In the genomic region with DNA sequence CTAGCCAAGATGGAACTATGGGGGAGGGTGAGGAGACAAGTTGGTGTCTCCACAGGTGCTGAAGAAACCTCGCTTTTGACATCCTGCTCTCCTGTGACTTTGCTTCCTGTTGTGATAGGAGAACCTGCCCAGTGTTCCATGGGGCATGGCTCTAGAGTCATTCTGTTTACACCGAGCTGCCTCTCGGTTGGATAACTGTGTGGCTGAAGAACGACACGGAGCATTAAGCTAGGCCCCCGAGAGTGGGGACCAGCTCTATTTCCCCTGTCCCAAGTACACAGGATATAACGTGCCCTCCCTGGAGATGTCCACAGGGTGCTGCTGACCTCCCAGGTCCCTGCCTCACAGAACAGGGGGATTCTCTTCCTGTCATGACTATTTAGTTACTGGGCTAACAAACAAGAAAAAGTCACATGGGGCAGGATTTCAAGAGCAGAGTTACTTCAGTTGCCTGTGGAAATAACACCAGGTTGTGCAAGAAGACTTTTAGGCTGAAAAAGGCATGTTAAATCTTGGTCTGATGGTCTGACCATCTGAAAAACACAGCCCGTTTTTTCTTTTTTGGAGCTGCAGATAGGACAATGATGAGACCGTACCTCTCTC, we compare ENCODE assay signal across 12 cellular contexts. TPM values are rescaled to one million over a fixed set of nuclear protein-coding genes. Genes with fewer than 3 reads are reported as not detected.
DNase-seq lines count a peak whose midpoint lies in the region; ATAC-seq and TF ChIP-seq lines count a peak whose summit lies in the region.
"Had no signal": no experiment of that assay in that cellular context is flagged by ENCODE, and none has a peak within 500 bp of the region (broad histone marks: within the 10 kb centered on the region; RNA-seq: fewer than 3 reads in every experiment).

No MANE protein-coding gene starts in this region.

- no peak overlapping the region for H3K4me3 ChIP-seq in mucosa of descending colon
- H3K4me3 ChIP-seq: vagina had no signal

- H3K4me3 Mint-ChIP-seq in CD4-positive, alpha-beta T cell, result peak overlapping the region; percentile 40
- peak overlapping the region; percentile 27 for H3K4me3 Mint-ChIP-seq in activated T-helper 1 cell treated with anti-CD3 and anti-CD28 coated beads, Interleukin-12 subunit alpha, Interleukin-12 subunit beta, Interleukin-2, Interleukin-4 antibody, amounts not matched to agents 30 ng/mL and 10 ng/mL and 1 ng/mL, durations not matched to agents 14 hours and 24 hours and 36 hours
- no peak overlapping the region for H3K4me3 Mint-ChIP-seq in Calu3 (ENCODE audit: low read depth, unreplicated experiment)

- no peaks in the 10 kb centered on the region for H3K27me3 Mint-ChIP-seq in CD4-positive, alpha-beta T cell
- no peaks in the 10 kb centered on the region for H3K27me3 Mint-ChIP-seq in activated T-helper 1 cell treated with anti-CD3 and anti-CD28 coated beads, Interleukin-12 subunit alpha, Interleukin-12 subunit beta, Interleukin-2, Interleukin-4 antibody, amounts not matched to agents 30 ng/mL and 10 ng/mL and 1 ng/mL, durations not matched to agents 14 hours and 24 hours and 36 hours (ENCODE audit: insufficient read depth)
- peaks cover 7% of the 10 kb centered on the region for H3K27me3 Mint-ChIP-seq in Calu3 (ENCODE audit: unreplicated experiment)

- no peaks in the 10 kb centered on the region for H3K4me1 ChIP-seq in mucosa of descending colon (ENCODE audit: low read depth)

- H3K27ac ChIP-seq in CD4-positive, alpha-beta T cell (ENCODE audit: low read depth, low read length), result peak overlapping the region; percentile 58
- H3K27ac ChIP-seq: vagina, VCaP had no signal

- H3K27me3 ChIP-seq in CD4-positive, alpha-beta T cell (ENCODE audit: control insufficient read depth, insufficient read depth, low read length), result no peaks in the 10 kb centered on the region
- H3K27me3 ChIP-seq: vagina had no signal

- no peaks in the 10 kb centered on the region for H3K9me3 ChIP-seq in CD4-positive, alpha-beta T cell (ENCODE audit: control insufficient read depth, low read length)
- no peaks in the 10 kb centered on the region for H3K9me3 ChIP-seq in mucosa of descending colon
- H3K9me3 ChIP-seq: vagina had no signal

- ATAC-seq in CD4-positive, alpha-beta T cell (ENCODE audit: poor library complexity), result no peak
- ATAC-seq in HG03571 (IDR thresholded peaks at IDR 0.05; ENCODE audit: unreplicated experiment) (peak; percentile 36), mucosa of descending colon (peak; percentile 15), HG03175 (IDR thresholded peaks at IDR 0.05; ENCODE audit: unreplicated experiment) (no peak), GM21515 (IDR thresholded peaks at IDR 0.05; ENCODE audit: unreplicated experiment) (no peak)

- no peaks in the 10 kb centered on the region for H3K36me3 ChIP-seq in mucosa of descending colon (ENCODE audit: low read depth)
- H3K36me3 ChIP-seq: vagina had no signal

- intact Hi-C loops in CD4-positive, alpha-beta T cell (cut with DNase I, micrococcal nuclease), result loop anchor here in 1 of 2 experiments (2.0 kb wide), 1 partner anchor 29 kb away; a partner anchor contains a TSS
- intact Hi-C loops in activated T-helper 1 cell treated with anti-CD3 and anti-CD28 coated beads, Interleukin-12 subunit alpha, Interleukin-12 subunit beta, Interleukin-2, Interleukin-4 antibody, amounts not matched to agents 30 ng/mL and 10 ng/mL and 1 ng/mL, durations not matched to agents 14 hours and 24 hours and 36 hours (cut with micrococcal nuclease), result loop anchor here (1.0 kb wide), 1 partner anchor 22 kb away; no protein-coding TSS in a partner anchor
- intact Hi-C loops in mucosa of descending colon (cut with DNase I, micrococcal nuclease), result no loop called here
- intact Hi-C loops in Calu3 (cut with micrococcal nuclease; ENCODE audit: unreplicated experiment), result no loop called here

- peaks cover 79% of the 10 kb centered on the region for H3K4me1 Mint-ChIP-seq in CD4-positive, alpha-beta T cell (ENCODE audit: low read depth)
- peaks cover 69% of the 10 kb centered on the region for H3K4me1 Mint-ChIP-seq in activated T-helper 1 cell treated with anti-CD3 and anti-CD28 coated beads, Interleukin-12 subunit alpha, Interleukin-12 subunit beta, Interleukin-2, Interleukin-4 antibody, amounts not matched to agents 30 ng/mL and 10 ng/mL and 1 ng/mL, durations not matched to agents 14 hours and 24 hours and 36 hours (ENCODE audit: low read depth)
- peaks cover 29% of the 10 kb centered on the region for H3K4me1 Mint-ChIP-seq in Calu3 (ENCODE audit: low read depth, unreplicated experiment)

- no peaks in the 10 kb centered on the region for H3K36me3 Mint-ChIP-seq in CD4-positive, alpha-beta T cell (ENCODE audit: low read depth)
- H3K36me3 Mint-ChIP-seq in activated T-helper 1 cell treated with anti-CD3 and anti-CD28 coated beads, Interleukin-12 subunit alpha, Interleukin-12 subunit beta, Interleukin-2, Interleukin-4 antibody, amounts not matched to agents 30 ng/mL and 10 ng/mL and 1 ng/mL, durations not matched to agents 14 hours and 24 hours and 36 hours (ENCODE audit: low read depth), result peaks cover 5% of the 10 kb centered on the region
- H3K36me3 Mint-ChIP-seq in Calu3 (ENCODE audit: insufficient read depth, unreplicated experiment), result no peaks in the 10 kb centered on the region

- CTCF ChIA-PET in CD4-positive, alpha-beta T cell (lab: Charles Lee), result interaction anchor here (1.1 to 1.2 kb wide), 2 partner anchors 15 to 184 kb away, joined by 3 read pairs; no protein-coding TSS in a partner anchor
- CTCF ChIA-PET in Calu3 (lab: Charles Lee), result interaction anchor here (0.7 to 1.6 kb wide), 4 partner anchors 17 to 38 kb away, joined by 3 to 5 read pairs (median 4); no protein-coding TSS in a partner anchor

- no peaks in the 10 kb centered on the region for H3K9me3 Mint-ChIP-seq in CD4-positive, alpha-beta T cell
- peaks cover 3% of the 10 kb centered on the region for H3K9me3 Mint-ChIP-seq in activated T-helper 1 cell treated with anti-CD3 and anti-CD28 coated beads, Interleukin-12 subunit alpha, Interleukin-12 subunit beta, Interleukin-2, Interleukin-4 antibody, amounts not matched to agents 30 ng/mL and 10 ng/mL and 1 ng/mL, durations not matched to agents 14 hours and 24 hours and 36 hours
- no peaks in the 10 kb centered on the region for H3K9me3 Mint-ChIP-seq in Calu3 (ENCODE audit: low read depth, unreplicated experiment)

- no peak for DNase-seq in CD4-positive, alpha-beta T cell
- no peak for DNase-seq in activated T-helper 1 cell treated with anti-CD3 and anti-CD28 coated beads, Interleukin-12 subunit alpha, Interleukin-12 subunit beta, Interleukin-2, Interleukin-4 antibody, amounts not matched to agents 30 ng/mL and 10 ng/mL and 1 ng/mL, durations not matched to agents 14 hours and 24 hours and 36 hours (ENCODE audit: low spot score)
- no peak for DNase-seq in mucosa of descending colon
- DNase-seq in globus pallidus (ENCODE audit: low spot score), result no peak
- DNase-seq in Calu3, result no peak
- DNase-seq: DMS79 treated with DMSO at 0.1 percent for 48 hours; stimulated activated CD4-positive, alpha-beta T cell treated with anti-CD3 and anti-CD28 coated beads, Interleukin-1b, Interleukin-23, amount 100 ng/mL, for 48 hours had no signal

- no peak for TF ChIP-seq CTCF in CD4-positive, alpha-beta T cell (IDR thresholded peaks at IDR 0.05)
- TF ChIP-seq CTCF in mucosa of descending colon (IDR thresholded peaks at IDR 0.05) (no peak), Calu3 (IDR thresholded peaks at IDR 0.05; ENCODE audit: unreplicated experiment) (no peak)

- BruUV-seq in Calu3 (replicated peaks; lab: Mats Ljungman, UMichigan), result no TSS peak

- POLR2A ChIA-PET in CD4-positive, alpha-beta T cell (lab: Charles Lee), result interaction anchor here (0.9 to 4.3 kb wide), 6 partner anchors 14 to 220 kb away, joined by 3 to 44 read pairs (median 3); a partner anchor contains a TSS

- peak overlapping the region; percentile 64 for H3K27ac Mint-ChIP-seq in CD4-positive, alpha-beta T cell
- peak overlapping the region; percentile 83 for H3K27ac Mint-ChIP-seq in activated T-helper 1 cell treated with anti-CD3 and anti-CD28 coated beads, Interleukin-12 subunit alpha, Interleukin-12 subunit beta, Interleukin-2, Interleukin-4 antibody, amounts not matched to agents 30 ng/mL and 10 ng/mL and 1 ng/mL, durations not matched to agents 14 hours and 24 hours and 36 hours
- no peak overlapping the region for H3K27ac Mint-ChIP-seq in Calu3 (ENCODE audit: unreplicated experiment)

RNA-seq across cellular contexts. Expression of a gene that starts 29.4 kb away (rescaled TPM):
- 10 to 100 TPM; 44.3 to 46.2 TPM for total RNA-seq in CD4-positive, alpha-beta T cell
- 46.4 and 53.7 TPM in 2 replicates for total RNA-seq in activated T-helper 1 cell treated with anti-CD3 and anti-CD28 coated beads, Interleukin-12 subunit alpha, Interleukin-12 subunit beta, Interleukin-2, Interleukin-4 antibody, amounts not matched to agents 30 ng/mL and 10 ng/mL and 1 ng/mL, durations not matched to agents 14 hours and 24 hours and 36 hours
- total RNA-seq in mucosa of descending colon (10 to 100 TPM; 56.5 to 63.9 (median 63.3) TPM), Calu3 (2022) (42.9 and 45.2 TPM in 2 replicates)

Comparison
In these comparisons a context has a peak if more than half of its experiments do, and no peak if none do; other contexts are left out.
1. ATAC-seq: peak in HG03571 (single experiment) and mucosa of descending colon (single experiment); none in CD4-positive, alpha-beta T cell (single experiment), HG03175 (single experiment) and GM21515 (single experiment).